13 cellular contexts compared by ENCODE assay signal in genomic region chr18:10140928-10141327, GRCh38.
DNase-seq lines count a peak whose midpoint lies in the region; ATAC-seq and TF ChIP-seq lines count a peak whose summit lies in the region.
"Had no signal": no experiment of that assay in that cellular context is flagged by ENCODE, and none has a peak within 500 bp of the region (broad histone marks: within the 10 kb centered on the region; RNA-seq: fewer than 3 reads in every experiment).

No MANE protein-coding gene starts in this region.

- CTCF ChIA-PET in Caco-2 (lab: Charles Lee) = interaction anchor here (0.7 to 1.3 kb wide), 3 partner anchors 9 to 437 kb away, joined by 3 read pairs; no protein-coding TSS in a partner anchor

- H3K4me1 ChIP-seq in Caco-2 (peaks cover 26% of the 10 kb centered on the region), colonic mucosa (peaks cover 6% of the 10 kb centered on the region)

- H3K4me3 ChIP-seq in Caco-2 (ENCODE audit: low read depth, low read length) = no peak overlapping the region
- no peak overlapping the region for H3K4me3 ChIP-seq in colonic mucosa
- H3K4me3 ChIP-seq: BLaER1 treated with 17β-estradiol and CSF1 and Interleukin-3, amounts not matched to agents 10 nM and 100 nM; testis had no signal

- H3K4me3 Mint-ChIP-seq in Caco-2 (ENCODE audit: unreplicated experiment) (peak overlapping the region; percentile 35), osteocyte (ENCODE audit: unreplicated experiment) (no peak overlapping the region)
- H3K4me3 Mint-ChIP-seq: immature natural killer cell had no signal

- H3K27ac Mint-ChIP-seq in Caco-2 (ENCODE audit: unreplicated experiment) (peak overlapping the region; percentile 83), osteocyte (ENCODE audit: unreplicated experiment) (peak overlapping the region; percentile 62)
- H3K27ac Mint-ChIP-seq: immature natural killer cell had no signal

- no peaks in the 10 kb centered on the region for H3K27me3 Mint-ChIP-seq in Caco-2 (ENCODE audit: insufficient read depth, unreplicated experiment)
- no peaks in the 10 kb centered on the region for H3K27me3 Mint-ChIP-seq in osteocyte (ENCODE audit: unreplicated experiment)

- H3K27ac ChIP-seq in KOPT-K1 (ENCODE audit: low read depth, low read length, poor library complexity, severe bottlenecking) = peak overlapping the region; percentile 61
- H3K27ac ChIP-seq in colonic mucosa = no peak overlapping the region
- H3K27ac ChIP-seq: BLaER1 treated with 17β-estradiol and CSF1 and Interleukin-3, amounts not matched to agents 10 nM and 100 nM; testis had no signal

- POLR2A ChIA-PET in Caco-2 (lab: Charles Lee) = no interaction called here

- H3K36me3 ChIP-seq in Caco-2 (ENCODE audit: control insufficient read depth, insufficient read depth, low read length) (no peaks in the 10 kb centered on the region), KOPT-K1 (ENCODE audit: insufficient read depth, low read length) (no peaks in the 10 kb centered on the region), colonic mucosa (no peaks in the 10 kb centered on the region)
- H3K36me3 ChIP-seq: BLaER1 treated with 17β-estradiol and CSF1 and Interleukin-3, amounts not matched to agents 10 nM and 100 nM had no signal

- H3K9ac ChIP-seq in colonic mucosa (ENCODE audit: low read depth in 2 of 2, low read length in 2 of 2) = no peak overlapping the region
- H3K9ac ChIP-seq: BLaER1 treated with 17β-estradiol and CSF1 and Interleukin-3, amounts not matched to agents 10 nM and 100 nM had no signal

- DNase-seq in Caco-2 (peak; percentile 74 to 82), colonic mucosa (peak; percentile 38), osteocyte (ENCODE audit: extremely low spot score, unreplicated experiment) (peak; percentile 66), DMS153 (lab: John Stamatoyannopoulos, UW) (no peak), omental fat pad (ENCODE audit: low spot score) (no peak), AG08396 (ENCODE audit: low spot score) (no peak), NCI-H446 (lab: John Stamatoyannopoulos, UW) (no peak)
- DNase-seq: activated CD8-positive, alpha-beta memory T cell treated with anti-CD3 and anti-CD28 coated beads, Interleukin-2, amount 50 U/mL, for 48 hours; amniotic stem cell; immature natural killer cell; testis had no signal

- TF ChIP-seq CTCF in Caco-2 (IDR thresholded peaks at IDR 0.05; ENCODE audit: insufficient read depth in 1 of 2, low read depth in 1 of 2, low read length in 1 of 2, severe bottlenecking in 1 of 2, unreplicated experiment in 1 of 2) = no peak
- TF ChIP-seq CTCF in colonic mucosa (IDR thresholded peaks at IDR 0.05) = no peak
- no peak for TF ChIP-seq CTCF in osteocyte (IDR thresholded peaks at IDR 0.05)
- TF ChIP-seq CTCF in omental fat pad (IDR thresholded peaks at IDR 0.05) = no peak

- H3K9me3 ChIP-seq in Caco-2 (no peaks in the 10 kb centered on the region), KOPT-K1 (ENCODE audit: insufficient read depth, low read length, poor library complexity, severe bottlenecking) (no peaks in the 10 kb centered on the region), colonic mucosa (no peaks in the 10 kb centered on the region)
- H3K9me3 ChIP-seq: BLaER1 treated with 17β-estradiol and CSF1 and Interleukin-3, amounts not matched to agents 10 nM and 100 nM; testis had no signal

- no peak for ATAC-seq in omental fat pad (ENCODE audit: low FRiP score)

- peaks cover 30% of the 10 kb centered on the region for H3K4me1 Mint-ChIP-seq in Caco-2 (ENCODE audit: low read depth, unreplicated experiment)
- H3K4me1 Mint-ChIP-seq in osteocyte (ENCODE audit: unreplicated experiment) = peaks cover 49% of the 10 kb centered on the region
- H3K4me1 Mint-ChIP-seq: immature natural killer cell had no signal

- H3K36me3 Mint-ChIP-seq in Caco-2 (ENCODE audit: insufficient read depth, unreplicated experiment) = no peaks in the 10 kb centered on the region
- no peaks in the 10 kb centered on the region for H3K36me3 Mint-ChIP-seq in osteocyte (ENCODE audit: unreplicated experiment)
- H3K36me3 Mint-ChIP-seq: immature natural killer cell had no signal

- intact Hi-C loops in Caco-2 (cut with micrococcal nuclease; ENCODE audit: unreplicated experiment) (loop anchor here (5.0 to 10.0 kb wide), 2 partner anchors 56 to 169 kb away; no protein-coding TSS in a partner anchor), colonic mucosa (cut with DNase I) (no loop called here)

- H3K27me3 ChIP-seq in Caco-2 (replicated peaks; ENCODE audit: control insufficient read depth, insufficient read depth, low read length) = no peaks in the 10 kb centered on the region
- no peaks in the 10 kb centered on the region for H3K27me3 ChIP-seq in colonic mucosa
- H3K27me3 ChIP-seq: BLaER1 treated with 17β-estradiol and CSF1 and Interleukin-3, amounts not matched to agents 10 nM and 100 nM; testis had no signal

- no TSS peak for BruUV-seq in Caco-2 (replicated peaks; lab: Mats Ljungman, UMichigan)

- H3K9me3 Mint-ChIP-seq in Caco-2 (ENCODE audit: unreplicated experiment) = peaks cover 10% of the 10 kb centered on the region
- no peaks in the 10 kb centered on the region for H3K9me3 Mint-ChIP-seq in osteocyte (ENCODE audit: unreplicated experiment)
- H3K9me3 Mint-ChIP-seq: immature natural killer cell had no signal

Comparison
In these comparisons a context has a peak if more than half of its experiments do, and no peak if none do; other contexts are left out.
1. DNase-seq: peak in Caco-2 (2 of 2), colonic mucosa (single experiment) and osteocyte (single experiment); none in DMS153 (single experiment), omental fat pad (single experiment), AG08396 (single experiment) and NCI-H446 (0 of 2).